In the genomic region with DNA sequence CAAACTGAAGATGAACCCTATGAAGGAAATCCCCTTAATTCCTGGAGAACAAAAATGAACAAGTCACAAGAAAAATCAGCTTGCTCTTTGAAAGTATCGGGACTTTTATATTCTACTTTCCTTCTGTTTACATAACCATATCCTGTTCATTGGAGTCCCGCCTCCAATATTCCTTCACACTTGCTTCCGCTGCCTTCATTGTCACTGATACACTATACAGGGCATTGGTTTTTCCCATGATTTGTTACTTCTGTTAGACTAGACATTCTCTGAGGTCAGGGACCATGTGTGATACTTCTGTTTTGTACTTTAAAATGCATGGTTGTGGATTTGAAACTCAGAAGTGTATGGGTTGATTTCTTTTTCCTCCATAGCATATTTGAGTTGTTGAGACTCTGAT, we compare ENCODE assay signal across 12 cellular contexts. TPM values are rescaled to one million over a fixed set of nuclear protein-coding genes. Genes with fewer than 3 reads are reported as not detected.
DNase-seq lines count a peak whose midpoint lies in the region; ATAC-seq and TF ChIP-seq lines count a peak whose summit lies in the region.
"Had no signal": no experiment of that assay in that cellular context is flagged by ENCODE, and none has a peak within 500 bp of the region (broad histone marks: within the 10 kb centered on the region; RNA-seq: fewer than 3 reads in every experiment).

No MANE protein-coding gene starts in this region.

- H3K9me3 Mint-ChIP-seq in activated CD4-positive, alpha-beta T cell treated with anti-CD3 and anti-CD28 coated beads for 36 hours (ENCODE audit: low read depth) = peaks cover 13% of the 10 kb centered on the region
- peaks cover 11% of the 10 kb centered on the region for H3K9me3 Mint-ChIP-seq in activated CD4-positive, alpha-beta T cell treated with anti-CD3 and anti-CD28 coated beads, Interleukin-2, amount 10 ng/mL, durations not matched to agents 7 days and 5 days
- no peaks in the 10 kb centered on the region for H3K9me3 Mint-ChIP-seq in activated naive CD4-positive, alpha-beta T cell treated with anti-CD3 and anti-CD28 coated beads, Interleukin-2, amount 50 U/mL, for 24 hours
- peaks cover 25% of the 10 kb centered on the region for H3K9me3 Mint-ChIP-seq in activated naive CD4-positive, alpha-beta T cell treated with anti-CD3 and anti-CD28 coated beads, Interleukin-2, amount 10 ng/mL, durations not matched to agents 7 days and 5 days
- H3K9me3 Mint-ChIP-seq in activated naive CD8-positive, alpha-beta T cell treated with anti-CD3 and anti-CD28 coated beads for 36 hours = peaks cover 12% of the 10 kb centered on the region
- H3K9me3 Mint-ChIP-seq in naive thymus-derived CD8-positive, alpha-beta T cell = peaks cover 0 to 10% (median 3%) of the 10 kb centered on the region in 9 donors

- no peak overlapping the region for H3K27ac ChIP-seq in right atrium auricular region
- H3K27ac ChIP-seq: 22Rv1 had no signal

- H3K36me3 Mint-ChIP-seq in activated CD4-positive, alpha-beta T cell treated with anti-CD3 and anti-CD28 coated beads for 36 hours (ENCODE audit: low read depth) = peaks cover 38% of the 10 kb centered on the region
- H3K36me3 Mint-ChIP-seq in activated CD4-positive, alpha-beta T cell treated with anti-CD3 and anti-CD28 coated beads, Interleukin-2, amount 10 ng/mL, durations not matched to agents 7 days and 5 days (ENCODE audit: low read depth) = peaks cover 59% of the 10 kb centered on the region
- H3K36me3 Mint-ChIP-seq in activated naive CD4-positive, alpha-beta T cell treated with anti-CD3 and anti-CD28 coated beads, Interleukin-2, amount 50 U/mL, for 24 hours = peaks cover 20% of the 10 kb centered on the region
- peaks cover 51% of the 10 kb centered on the region for H3K36me3 Mint-ChIP-seq in activated naive CD4-positive, alpha-beta T cell treated with anti-CD3 and anti-CD28 coated beads, Interleukin-2, amount 10 ng/mL, durations not matched to agents 7 days and 5 days
- H3K36me3 Mint-ChIP-seq in activated naive CD8-positive, alpha-beta T cell treated with anti-CD3 and anti-CD28 coated beads for 36 hours = peaks cover 52% of the 10 kb centered on the region
- peaks cover 6 to 39% (median 37%) of the 10 kb centered on the region in 3 donors for H3K36me3 Mint-ChIP-seq in naive thymus-derived CD8-positive, alpha-beta T cell

- H3K9me3 ChIP-seq in right atrium auricular region = peaks cover 0 to 6% of the 10 kb centered on the region in 2 donors

- intact Hi-C loops in activated CD4-positive, alpha-beta T cell treated with anti-CD3 and anti-CD28 coated beads for 36 hours (cut with DNase I, micrococcal nuclease) = no loop called here

- no peaks in the 10 kb centered on the region for H3K36me3 ChIP-seq in right atrium auricular region

- no peak for ATAC-seq in activated CD4-positive, alpha-beta T cell treated with anti-CD3 and anti-CD28 coated beads for 36 hours
- ATAC-seq in naive thymus-derived CD8-positive, alpha-beta T cell = no peak

- POLR2A ChIA-PET in activated CD4-positive, alpha-beta T cell treated with anti-CD3 and anti-CD28 coated beads for 36 hours (lab: Charles Lee) = interaction anchor here (0.6 kb wide), 1 partner anchor 389 kb away, joined by 3 read pairs; no protein-coding TSS in a partner anchor
- POLR2A ChIA-PET in activated CD4-positive, alpha-beta T cell treated with anti-CD3 and anti-CD28 coated beads, Interleukin-2, amount 10 ng/mL, durations not matched to agents 7 days and 5 days (lab: Charles Lee) = no interaction called here
- POLR2A ChIA-PET in naive thymus-derived CD8-positive, alpha-beta T cell (lab: Charles Lee) = interaction anchor here (1.0 kb wide), 1 partner anchor 12 kb away, joined by 3 read pairs; no protein-coding TSS in a partner anchor

- H3K4me3 ChIP-seq in right atrium auricular region = no peak overlapping the region

- H3K27me3 ChIP-seq in right atrium auricular region = no peaks in the 10 kb centered on the region

- H3K4me3 Mint-ChIP-seq in activated CD4-positive, alpha-beta T cell treated with anti-CD3 and anti-CD28 coated beads for 36 hours = no peak overlapping the region
- H3K4me3 Mint-ChIP-seq in activated CD4-positive, alpha-beta T cell treated with anti-CD3 and anti-CD28 coated beads, Interleukin-2, amount 10 ng/mL, durations not matched to agents 7 days and 5 days = no peak overlapping the region
- peak overlapping the region; percentile 42 for H3K4me3 Mint-ChIP-seq in activated naive CD4-positive, alpha-beta T cell treated with anti-CD3 and anti-CD28 coated beads, Interleukin-2, amount 50 U/mL, for 24 hours
- H3K4me3 Mint-ChIP-seq in activated naive CD4-positive, alpha-beta T cell treated with anti-CD3 and anti-CD28 coated beads, Interleukin-2, amount 10 ng/mL, durations not matched to agents 7 days and 5 days = no peak overlapping the region
- H3K4me3 Mint-ChIP-seq in activated naive CD8-positive, alpha-beta T cell treated with anti-CD3 and anti-CD28 coated beads for 36 hours = no peak overlapping the region
- peak overlapping the region in 3 of 10 donors; percentile 26 to 36 (median 36) for H3K4me3 Mint-ChIP-seq in naive thymus-derived CD8-positive, alpha-beta T cell
- H3K4me3 Mint-ChIP-seq: CD14-positive monocyte, H9 had no signal

- H3K27me3 Mint-ChIP-seq in activated CD4-positive, alpha-beta T cell treated with anti-CD3 and anti-CD28 coated beads for 36 hours = no peaks in the 10 kb centered on the region
- H3K27me3 Mint-ChIP-seq in activated CD4-positive, alpha-beta T cell treated with anti-CD3 and anti-CD28 coated beads, Interleukin-2, amount 10 ng/mL, durations not matched to agents 7 days and 5 days = no peaks in the 10 kb centered on the region
- H3K27me3 Mint-ChIP-seq in activated naive CD4-positive, alpha-beta T cell treated with anti-CD3 and anti-CD28 coated beads, Interleukin-2, amount 50 U/mL, for 24 hours = no peaks in the 10 kb centered on the region
- H3K27me3 Mint-ChIP-seq in activated naive CD4-positive, alpha-beta T cell treated with anti-CD3 and anti-CD28 coated beads, Interleukin-2, amount 10 ng/mL, durations not matched to agents 7 days and 5 days = no peaks in the 10 kb centered on the region
- H3K27me3 Mint-ChIP-seq in activated naive CD8-positive, alpha-beta T cell treated with anti-CD3 and anti-CD28 coated beads for 36 hours = no peaks in the 10 kb centered on the region
- H3K27me3 Mint-ChIP-seq in naive thymus-derived CD8-positive, alpha-beta T cell = no peaks in the 10 kb centered on the region

- CTCF ChIA-PET in activated CD4-positive, alpha-beta T cell treated with anti-CD3 and anti-CD28 coated beads for 36 hours (lab: Charles Lee) = no interaction called here
- CTCF ChIA-PET in activated CD4-positive, alpha-beta T cell treated with anti-CD3 and anti-CD28 coated beads, Interleukin-2, amount 10 ng/mL, durations not matched to agents 7 days and 5 days (lab: Charles Lee) = interaction anchor here (1.0 to 2.1 kb wide), 2 partner anchors 13 to 145 kb away, joined by 3 to 4 read pairs; a partner anchor contains a TSS
- CTCF ChIA-PET in activated naive CD4-positive, alpha-beta T cell treated with anti-CD3 and anti-CD28 coated beads, Interleukin-2, amount 10 ng/mL, durations not matched to agents 7 days and 5 days (lab: Charles Lee) = no interaction called here

- no peak for TF ChIP-seq CTCF in right atrium auricular region (IDR thresholded peaks at IDR 0.05)

- H3K27ac Mint-ChIP-seq in activated CD4-positive, alpha-beta T cell treated with anti-CD3 and anti-CD28 coated beads for 36 hours = peak overlapping the region; percentile 75
- no peak overlapping the region for H3K27ac Mint-ChIP-seq in activated CD4-positive, alpha-beta T cell treated with anti-CD3 and anti-CD28 coated beads, Interleukin-2, amount 10 ng/mL, durations not matched to agents 7 days and 5 days
- H3K27ac Mint-ChIP-seq in activated naive CD4-positive, alpha-beta T cell treated with anti-CD3 and anti-CD28 coated beads, Interleukin-2, amount 50 U/mL, for 24 hours = peak overlapping the region; percentile 84
- H3K27ac Mint-ChIP-seq in activated naive CD4-positive, alpha-beta T cell treated with anti-CD3 and anti-CD28 coated beads, Interleukin-2, amount 10 ng/mL, durations not matched to agents 7 days and 5 days = no peak overlapping the region
- H3K27ac Mint-ChIP-seq in activated naive CD8-positive, alpha-beta T cell treated with anti-CD3 and anti-CD28 coated beads for 36 hours = peak overlapping the region; percentile 69
- H3K27ac Mint-ChIP-seq in naive thymus-derived CD8-positive, alpha-beta T cell = peak overlapping the region; percentile 4 to 82 (median 60)
- H3K27ac Mint-ChIP-seq: H9 had no signal

- H3K4me1 Mint-ChIP-seq in activated CD4-positive, alpha-beta T cell treated with anti-CD3 and anti-CD28 coated beads for 36 hours = peaks cover 51% of the 10 kb centered on the region
- H3K4me1 Mint-ChIP-seq in activated CD4-positive, alpha-beta T cell treated with anti-CD3 and anti-CD28 coated beads, Interleukin-2, amount 10 ng/mL, durations not matched to agents 7 days and 5 days = peaks cover 46% of the 10 kb centered on the region
- peaks cover 66% of the 10 kb centered on the region for H3K4me1 Mint-ChIP-seq in activated naive CD4-positive, alpha-beta T cell treated with anti-CD3 and anti-CD28 coated beads, Interleukin-2, amount 50 U/mL, for 24 hours
- H3K4me1 Mint-ChIP-seq in activated naive CD4-positive, alpha-beta T cell treated with anti-CD3 and anti-CD28 coated beads, Interleukin-2, amount 10 ng/mL, durations not matched to agents 7 days and 5 days = peaks cover 48% of the 10 kb centered on the region
- H3K4me1 Mint-ChIP-seq in activated naive CD8-positive, alpha-beta T cell treated with anti-CD3 and anti-CD28 coated beads for 36 hours = peaks cover 50% of the 10 kb centered on the region
- H3K4me1 Mint-ChIP-seq in naive thymus-derived CD8-positive, alpha-beta T cell = peaks cover 29 to 69% (median 62%) of the 10 kb centered on the region in 4 donors
- H3K4me1 Mint-ChIP-seq: H9 had no signal

- peaks cover 0 to 18% of the 10 kb centered on the region in 2 donors for H3K4me1 ChIP-seq in right atrium auricular region

- no peak for DNase-seq in activated CD4-positive, alpha-beta T cell treated with anti-CD3 and anti-CD28 coated beads for 36 hours
- no peak for DNase-seq in activated CD4-positive, alpha-beta T cell treated with anti-CD3 and anti-CD28 coated beads, Interleukin-2, amount 10 ng/mL, durations not matched to agents 7 days and 5 days
- no peak for DNase-seq in activated naive CD4-positive, alpha-beta T cell treated with anti-CD3 and anti-CD28 coated beads, Interleukin-2, amount 10 ng/mL, durations not matched to agents 7 days and 5 days
- no peak for DNase-seq in activated naive CD8-positive, alpha-beta T cell treated with anti-CD3 and anti-CD28 coated beads for 36 hours
- no peak for DNase-seq in naive thymus-derived CD8-positive, alpha-beta T cell
- DNase-seq in OCI-M1 (lab: John Stamatoyannopoulos, UW) (no peak), right atrium auricular region (ENCODE audit: low spot score) (no peak)
- DNase-seq: GOT3, H9 had no signal

RNA-seq across cellular contexts. Expression of a gene that starts 18.8 kb away (rescaled TPM):
- 10 to 100 TPM; 58.2 to 80.1 TPM for total RNA-seq in activated CD4-positive, alpha-beta T cell treated with anti-CD3 and anti-CD28 coated beads for 36 hours
- total RNA-seq in activated CD4-positive, alpha-beta T cell treated with anti-CD3 and anti-CD28 coated beads, Interleukin-2, amount 10 ng/mL, durations not matched to agents 7 days and 5 days = 100 to 1,000 TPM; 132 to 141 TPM
- total RNA-seq in activated naive CD8-positive, alpha-beta T cell treated with anti-CD3 and anti-CD28 coated beads for 36 hours = 10 to 100 TPM; 72.7 to 76.1 TPM
- 100 to 1,000 TPM; 147 to 153 TPM for total RNA-seq in naive thymus-derived CD8-positive, alpha-beta T cell
- polyA plus RNA-seq in naive thymus-derived CD8-positive, alpha-beta T cell = 100 to 1,000 TPM; 160 to 201 (median 197) TPM
- 10 to 100 TPM; 25.0 to 28.1 TPM for total RNA-seq in right atrium auricular region

Comparison
In these comparisons a context has a peak if more than half of its experiments do, and no peak if none do; other contexts are left out.
1. H3K27ac Mint-ChIP-seq: peak in activated CD4-positive, alpha-beta T cell treated with anti-CD3 and anti-CD28 coated beads for 36 hours (single experiment), activated naive CD4-positive, alpha-beta T cell treated with anti-CD3 and anti-CD28 coated beads, Interleukin-2, amount 50 U/mL, for 24 hours (single experiment), activated naive CD8-positive, alpha-beta T cell treated with anti-CD3 and anti-CD28 coated beads for 36 hours (single experiment) and naive thymus-derived CD8-positive, alpha-beta T cell (10 of 10); none in activated CD4-positive, alpha-beta T cell treated with anti-CD3 and anti-CD28 coated beads, Interleukin-2, amount 10 ng/mL, durations not matched to agents 7 days and 5 days (single experiment) and activated naive CD4-positive, alpha-beta T cell treated with anti-CD3 and anti-CD28 coated beads, Interleukin-2, amount 10 ng/mL, durations not matched to agents 7 days and 5 days (single experiment).